Comparison of ENCODE assay signal across 17 cellular contexts in genomic region chr2:62000538-62000937, GRCh38.
A peak's percentile ranks its signal among the peaks of the same experiment; 100 is the strongest.
DNase-seq lines count a peak whose midpoint lies in the region; ATAC-seq, FAIRE-seq and TF ChIP-seq lines count a peak whose summit lies in the region.
"Had no signal": no experiment of that assay in that cellular context is flagged by ENCODE, and none has a peak within 500 bp of the region (broad histone marks: within the 10 kb centered on the region; RNA-seq: fewer than 3 reads in every experiment).

No MANE protein-coding gene starts in this region.

- H2AK5ac ChIP-seq in H1 (ENCODE audit: low read depth, low read length), result no peak overlapping the region

- ATAC-seq in GM23338, result no peak
- no peak for ATAC-seq in HCT116
- no peak for ATAC-seq in GM18858 (IDR thresholded peaks at IDR 0.05; ENCODE audit: unreplicated experiment)
- ATAC-seq: A549; CD8-positive, alpha-beta T cell had no signal

- no peak overlapping the region for H3K4ac ChIP-seq in H1 (replicated peaks; ENCODE audit: insufficient read length, low read depth, low read length)

- no peak overlapping the region for H2BK5ac ChIP-seq in H1 (ENCODE audit: low read depth, low read length)

- H3K14ac ChIP-seq in H1 (ENCODE audit: insufficient read length), result no peak overlapping the region

- H2AFZ ChIP-seq in GM23338 (no peak overlapping the region), HCT116 (ENCODE audit: low read depth, low read length, poor library complexity, severe bottlenecking) (no peak overlapping the region), H1 (ENCODE audit: low read length) (no peak overlapping the region)

- H4K20me1 ChIP-seq in GM23338 (replicated peaks; ENCODE audit: insufficient read depth), result no peaks in the 10 kb centered on the region
- no peaks in the 10 kb centered on the region for H4K20me1 ChIP-seq in HCT116 (ENCODE audit: insufficient read depth)
- no peaks in the 10 kb centered on the region for H4K20me1 ChIP-seq in H1 (replicated peaks in 1 of 2; ENCODE audit: control insufficient read depth in 1 of 2, insufficient read depth in 2 of 2, low read length in 2 of 2)

- H3K56ac ChIP-seq in H1 (replicated peaks; ENCODE audit: insufficient read length, low read depth, low read length), result no peak overlapping the region

- no peak overlapping the region for H3K4me3 Mint-ChIP-seq in GM23338
- H3K4me3 Mint-ChIP-seq: CD14-positive monocyte; CD8-positive, alpha-beta T cell; IgD-negative memory B cell had no signal

- H3K9me3 Mint-ChIP-seq in GM23338, result no peaks in the 10 kb centered on the region
- H3K9me3 Mint-ChIP-seq: CD14-positive monocyte had no signal

- H3K9me2 ChIP-seq in GM23338 (ENCODE audit: insufficient read depth), result no peaks in the 10 kb centered on the region
- H3K9me2 ChIP-seq in HCT116 (ENCODE audit: insufficient read depth), result no peaks in the 10 kb centered on the region

- no TSS peak for BruUV-seq in HCT116 (replicated peaks; lab: Mats Ljungman, UMichigan)

- CTCF ChIA-PET in HCT116 (lab: Charles Lee), result interaction anchor here (1.3 kb wide), 1 partner anchor 299 kb away, joined by 3 read pairs; no protein-coding TSS in a partner anchor
- CTCF ChIA-PET in H1 (lab: Charles Lee; ENCODE audit: partially characterized antibody), result interaction anchor here (0.6 to 4.6 kb wide), 18 partner anchors 13 to 612 kb away, joined by 3 to 20 read pairs (median 3); no protein-coding TSS in a partner anchor

- H3K23ac ChIP-seq in H1 (ENCODE audit: insufficient read length), result no peak overlapping the region

- TF ChIP-seq RAD21 in HCT116 (IDR thresholded peaks at IDR 0.05; ENCODE audit: low read depth) (peak; percentile 41; the same call in 1 of the 2 replicates), H1 (IDR thresholded peaks at IDR 0.05 in 1 of 2, conservative IDR thresholded peaks at IDR 0.05 in 1 of 2; ENCODE audit: low read depth in 2 of 2, low read length in 2 of 2) (peak; percentile 63 to 74)

- H3K9ac ChIP-seq in HCT116 (ENCODE audit: low read length) (no peak overlapping the region), H1 (replicated peaks in 1 of 4; ENCODE audit: extremely low read depth in 1 of 4, low read depth in 3 of 4, low read length in 3 of 4) (no peak overlapping the region)

- H4K5ac ChIP-seq in H1 (ENCODE audit: insufficient read length, low read depth, low read length), result no peak overlapping the region

- intact Hi-C loops in HCT116 (cut with micrococcal nuclease), result no loop called here
- intact Hi-C loops in thyroid gland (cut with DNase I), result loop anchor here (5.0 kb wide), 1 partner anchor 292 kb away; no protein-coding TSS in a partner anchor

- H3K4me3 ChIP-seq in GM23338, result no peak overlapping the region
- no peak overlapping the region for H3K4me3 ChIP-seq in HCT116 (replicated peaks in 1 of 2; ENCODE audit: low read depth in 1 of 2, low read length in 2 of 2)
- no peak overlapping the region for H3K4me3 ChIP-seq in H1 (ENCODE audit: extremely low read depth in 1 of 4, insufficient read depth in 2 of 4, low read depth in 3 of 4, low read length in 4 of 4)
- H3K4me3 ChIP-seq in thyroid gland (replicated peaks in 1 of 3), result no peak overlapping the region
- H3K4me3 ChIP-seq: A549 had no signal

- no peaks in the 10 kb centered on the region for H3K9me3 ChIP-seq in HCT116 (ENCODE audit: control insufficient read depth in 1 of 2, insufficient read depth in 1 of 2, low read depth in 1 of 2, low read length in 2 of 2)
- H3K9me3 ChIP-seq in H1 (ENCODE audit: insufficient read depth in 2 of 2, low read depth in 1 of 2, low read length in 1 of 2), result no peaks in the 10 kb centered on the region
- no peaks in the 10 kb centered on the region for H3K9me3 ChIP-seq in thyroid gland
- H3K9me3 ChIP-seq: A549 had no signal

- H3K36me3 ChIP-seq in GM23338 (ENCODE audit: insufficient read depth) (no peaks in the 10 kb centered on the region), HCT116 (ENCODE audit: control insufficient read depth in 1 of 2, insufficient read depth in 2 of 2, low read length in 2 of 2) (no peaks in the 10 kb centered on the region), H1 (ENCODE audit: control insufficient read depth in 2 of 4, insufficient read depth in 4 of 4, low read length in 3 of 4) (no peaks in the 10 kb centered on the region), thyroid gland (no peaks in the 10 kb centered on the region)

- no peaks in the 10 kb centered on the region for H3K79me1 ChIP-seq in H1 (ENCODE audit: low read depth, low read length)

- no peaks in the 10 kb centered on the region for H3K79me2 ChIP-seq in GM23338 (replicated peaks; ENCODE audit: insufficient read depth)
- H3K79me2 ChIP-seq in HCT116 (ENCODE audit: insufficient read depth, low read length), result no peaks in the 10 kb centered on the region
- H3K79me2 ChIP-seq in H1 (ENCODE audit: control insufficient read depth in 1 of 2, insufficient read depth in 2 of 2, low read length in 2 of 2), result no peaks in the 10 kb centered on the region

- no peaks in the 10 kb centered on the region; the same call in 1 of the 2 replicates for H3K23me2 ChIP-seq in H1 (ENCODE audit: low read depth, low read length)

- no peak for TF ChIP-seq EP300 in H1 (IDR thresholded peaks at IDR 0.05; ENCODE audit: borderline replicate concordance in 1 of 2, low read depth in 2 of 2, low read length in 2 of 2)

- no peak overlapping the region for H2BK120ac ChIP-seq in H1 (replicated peaks; ENCODE audit: low read depth, low read length)

- H3F3A ChIP-seq in GM23338 (replicated peaks; ENCODE audit: low read depth), result no peaks in the 10 kb centered on the region

- no peak overlapping the region for H3K18ac ChIP-seq in H1 (ENCODE audit: extremely low read depth, low read length)

- H3K27me3 ChIP-seq in GM23338 (ENCODE audit: insufficient read depth) (no peaks in the 10 kb centered on the region), HCT116 (ENCODE audit: insufficient read depth, low read length) (no peaks in the 10 kb centered on the region), H1 (replicated peaks in 1 of 4; ENCODE audit: control insufficient read depth in 3 of 4, extremely low read depth in 1 of 4, insufficient read depth in 3 of 4, low read length in 3 of 4) (no peaks in the 10 kb centered on the region), thyroid gland (no peaks in the 10 kb centered on the region)

- H3K27me3 Mint-ChIP-seq in GM23338 (ENCODE audit: insufficient read depth, low read depth, poor library complexity), result peaks cover 2% of the 10 kb centered on the region
- H3K27me3 Mint-ChIP-seq: IgD-negative memory B cell had no signal

- no peaks in the 10 kb centered on the region for H3K4me1 ChIP-seq in GM23338 (ENCODE audit: insufficient read depth)
- no peaks in the 10 kb centered on the region for H3K4me1 ChIP-seq in HCT116 (ENCODE audit: control insufficient read depth in 1 of 2, insufficient read depth in 2 of 2, low read length in 2 of 2)
- no peaks in the 10 kb centered on the region for H3K4me1 ChIP-seq in H1 (replicated peaks in 1 of 4; ENCODE audit: control insufficient read depth in 3 of 4, insufficient read depth in 4 of 4, low read length in 3 of 4)
- H3K4me1 ChIP-seq in thyroid gland, result peaks cover 14 to 26% of the 10 kb centered on the region in 2 donors
- H3K4me1 ChIP-seq: A549 had no signal

- POLR2A ChIA-PET in HCT116 (lab: Charles Lee) (no interaction called here), H1 (lab: Charles Lee; ENCODE audit: partially characterized antibody) (interaction anchor here (1.3 kb wide), 1 partner anchor 11 kb away, joined by 3 read pairs; no protein-coding TSS in a partner anchor)

- peak in 1 of 2 experiments; percentile 45; a peak in 3 of 4 replicates for TF ChIP-seq CTCF in GM23338 (conservative IDR thresholded peaks at IDR 0.05; ENCODE audit: low read depth in 2 of 2)
- no peak for TF ChIP-seq CTCF in HCT116 (IDR thresholded peaks at IDR 0.05 in 2 of 3, conservative IDR thresholded peaks at IDR 0.05 in 1 of 3; ENCODE audit: borderline replicate concordance in 1 of 3, insufficient read depth in 1 of 3, low read depth in 2 of 3, low read length in 2 of 3)
- peak in 1 of 3 experiments; percentile 33; a peak in 2 of 4 replicates for TF ChIP-seq CTCF in H1 (IDR thresholded peaks at IDR 0.05; ENCODE audit: control extremely low read depth in 1 of 3, insufficient read depth in 1 of 3, low read depth in 1 of 3, low read length in 3 of 3)
- TF ChIP-seq CTCF in thyroid gland (IDR thresholded peaks at IDR 0.05), result no peak

- H2BK15ac ChIP-seq in H1 (ENCODE audit: low read length), result no peak overlapping the region

- no peak for FAIRE-seq in H1 (lab: Jason Lieb, UNC)
- FAIRE-seq: D721Med, G401.6, GM12892, GM19239 had no signal

- H4K8ac ChIP-seq in H1 (ENCODE audit: extremely low read depth, insufficient read depth, low read length), result no peak overlapping the region

- RAD21 ChIA-PET in HCT116 (lab: Charles Lee; ENCODE audit: low non-redundant PET in 1 of 2, low total read pairs in 2 of 2, uncharacterized antibody in 2 of 2, unreplicated experiment in 2 of 2), result no interaction called here

- H3K27ac ChIP-seq in GM23338 (ENCODE audit: low read depth) (0 out of 2 replicates have a peak overlapping the region, but pooled peaks have one; percentile 26), HCT116 (ENCODE audit: low read depth, low read length) (no peak overlapping the region), H1 (ENCODE audit: low read depth, low read length) (no peak overlapping the region), thyroid gland (peak overlapping the region in 2 of 3 donors; percentile 4 to 30)
- H3K27ac ChIP-seq: A549 had no signal

- H3K4me2 ChIP-seq in GM23338 (no peak overlapping the region), HCT116 (ENCODE audit: low read length) (no peak overlapping the region), H1 (ENCODE audit: insufficient read depth in 1 of 2, low read depth in 2 of 2, low read length in 2 of 2) (no peak overlapping the region)
- H3K4me2 ChIP-seq: A549 had no signal

- no peak overlapping the region for H2BK12ac ChIP-seq in H1 (ENCODE audit: low read depth, low read length)

- no peak overlapping the region for H4K91ac ChIP-seq in H1 (replicated peaks; ENCODE audit: insufficient read length, low read length)

- no peak overlapping the region for H3K27ac Mint-ChIP-seq in GM23338
- H3K27ac Mint-ChIP-seq: CD14-positive monocyte; CD8-positive, alpha-beta T cell; IgD-negative memory B cell had no signal

- H3K36me3 Mint-ChIP-seq in GM23338 (ENCODE audit: low read depth), result no peaks in the 10 kb centered on the region

- no peak overlapping the region for H2BK20ac ChIP-seq in H1 (ENCODE audit: low read length)

- TF ChIP-seq POLR2A in HCT116 (IDR thresholded peaks at IDR 0.05; ENCODE audit: borderline replicate concordance, extremely low read depth, insufficient read depth, insufficient read length) (no peak), H1 (IDR thresholded peaks at IDR 0.05; ENCODE audit: control extremely low read depth in 1 of 2, low read depth in 2 of 2, low read length in 2 of 2) (no peak), thyroid gland (IDR thresholded peaks at IDR 0.05) (no peak)

- WGBS in H1 (ENCODE audit: extremely low coverage in 1 of 2, insufficient coverage in 1 of 2, insufficient read length in 1 of 2, insufficient replicate concordance in 2 of 2, low coverage in 1 of 2, low lambda C conversion rate in 2 of 2, missing lambda C conversion rate in 1 of 2), 2 experiments, result 97% methylated on average over 5 of the region's 5 CpGs; no CpG with 5 or more reads in 1 of the 2 experiments
- WGBS in thyroid gland, 2 donors, result 94 to 100% methylated on average over 5 of the region's 5 CpGs

- DNase-seq in GM23338 (ENCODE audit: low spot score), result no peak
- DNase-seq in HCT116 (ENCODE audit: low read depth, low spot score), result no peak
- no peak for DNase-seq in H1 (ENCODE audit: low read depth in 1 of 2, low spot score in 2 of 2)
- no peak for DNase-seq in thyroid gland
- DNase-seq in NCI-H2029 (lab: John Stamatoyannopoulos, UW), result no peak
- DNase-seq: CD8-positive, alpha-beta T cell; COR-L47; DMS153; DMS79 treated with DMSO at 0.1 percent for 48 hours had no signal

- no peaks in the 10 kb centered on the region for H3K4me1 Mint-ChIP-seq in GM23338

Comparison
In these comparisons a context has a peak if more than half of its experiments do, and no peak if none do; other contexts are left out.
1. H3K27ac ChIP-seq: peak in GM23338 (single experiment) and thyroid gland (2 of 3); none in HCT116 (single experiment) and H1 (single experiment).